Comparison of ENCODE assay signal across 14 cellular contexts in the genomic region with DNA sequence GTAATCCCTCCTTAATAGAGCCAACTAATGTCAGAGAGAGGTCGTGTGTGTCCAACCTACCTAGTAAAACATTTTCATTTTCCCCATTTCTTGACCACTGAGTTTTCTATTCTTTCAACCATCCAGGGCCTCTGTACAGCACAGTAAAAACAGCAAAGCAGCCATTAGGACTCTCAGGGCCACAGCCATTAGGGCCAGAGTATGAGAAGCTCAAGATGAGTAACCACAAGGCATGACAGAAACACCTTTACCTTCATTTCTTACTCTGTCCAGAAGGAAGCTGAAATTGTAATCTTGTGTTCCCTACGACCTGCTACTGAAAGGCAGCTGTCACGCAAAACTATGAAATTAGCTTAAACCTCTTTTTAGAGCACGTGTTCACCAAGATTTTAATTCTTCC. TPM values are rescaled to one million over a fixed set of nuclear protein-coding genes. Genes with fewer than 3 reads are reported as not detected.
DNase-seq lines count a peak whose midpoint lies in the region; ATAC-seq, FAIRE-seq and TF ChIP-seq lines count a peak whose summit lies in the region.
"Had no signal": no experiment of that assay in that cellular context is flagged by ENCODE, and none has a peak within 500 bp of the region (broad histone marks: within the 10 kb centered on the region; RNA-seq: fewer than 3 reads in every experiment).

No MANE protein-coding gene starts in this region.

- no peak overlapping the region for H3K4me3 ChIP-seq in CD8-positive, alpha-beta memory T cell (ENCODE audit: low read length)
- H3K4me3 ChIP-seq in HUES48 (ENCODE audit: low read depth, low read length), result peak overlapping the region; percentile 22; the same call in 1 of the 2 replicates
- peak overlapping the region; percentile 91 for H3K4me3 ChIP-seq in GM12878
- no peak overlapping the region for H3K4me3 ChIP-seq in SJCRH30

- H3K36me3 ChIP-seq in CD8-positive, alpha-beta memory T cell (ENCODE audit: insufficient read depth, low read length), result no peaks in the 10 kb centered on the region
- H3K36me3 ChIP-seq in HUES48 (ENCODE audit: control insufficient read depth, insufficient read depth, low read length), result peaks cover 10% of the 10 kb centered on the region; the same call in 1 of the 2 replicates
- peaks cover 2 to 7% of the 10 kb centered on the region in 2 experiments; a peak in 2 of 4 replicates for H3K36me3 ChIP-seq in GM12878 (ENCODE audit: control insufficient read depth in 2 of 2, insufficient read depth in 2 of 2, low read length in 1 of 2)
- H3K36me3 ChIP-seq in SJCRH30, result no peaks in the 10 kb centered on the region

- peaks cover 0 to 26% (median 5%) of the 10 kb centered on the region in 3 donors for H3K36me3 Mint-ChIP-seq in CD8-positive, alpha-beta memory T cell
- H3K36me3 Mint-ChIP-seq in nephron (ENCODE audit: low read depth), result peaks cover 31% of the 10 kb centered on the region

- TF ChIP-seq EP300 in GM12878 (IDR thresholded peaks at IDR 0.05; ENCODE audit: borderline replicate concordance in 1 of 2, control insufficient read depth in 1 of 2, low read depth in 2 of 2, low read length in 2 of 2), result no peak

- intact Hi-C loops in GM12878 (cut with micrococcal nuclease; ENCODE audit: unreplicated experiment), result loop anchor here (2.0 to 5.0 kb wide), 4 partner anchors 50 to 320 kb away; partner anchors contain the start of gene POP5

- peaks cover 46 to 55% (median 54%) of the 10 kb centered on the region in 3 donors for H3K4me1 Mint-ChIP-seq in CD8-positive, alpha-beta memory T cell
- peaks cover 21% of the 10 kb centered on the region for H3K4me1 Mint-ChIP-seq in nephron

- H4K20me1 ChIP-seq in GM12878 (ENCODE audit: control insufficient read depth, insufficient read depth), result no peaks in the 10 kb centered on the region

- peaks cover 65% of the 10 kb centered on the region for H3K79me2 ChIP-seq in GM12878 (ENCODE audit: control insufficient read depth, insufficient read depth, low read length)

- no peaks in the 10 kb centered on the region for H3K27me3 Mint-ChIP-seq in CD8-positive, alpha-beta memory T cell
- peaks cover 3% of the 10 kb centered on the region for H3K27me3 Mint-ChIP-seq in nephron (ENCODE audit: low read depth)

- peak overlapping the region; percentile 53 for H3K4me2 ChIP-seq in GM12878 (ENCODE audit: control insufficient read depth, insufficient read depth)

- SMC1A ChIA-PET in GM12878 (lab: Charles Lee; ENCODE audit: uncharacterized antibody, unreplicated experiment), result interaction anchor here (0.7 to 5.3 kb wide), 21 partner anchors 9 to 181 kb away, joined by 3 to 38 read pairs (median 4); no protein-coding TSS in a partner anchor

- no peak for TF ChIP-seq RAD21 in GM12878 (IDR thresholded peaks at IDR 0.05; ENCODE audit: insufficient read depth, low read depth, low read length)

- H3K9me3 ChIP-seq in CD8-positive, alpha-beta memory T cell (ENCODE audit: low read length), result no peaks in the 10 kb centered on the region
- H3K9me3 ChIP-seq in HUES48 (ENCODE audit: control insufficient read depth, insufficient read depth, low read length), result no peaks in the 10 kb centered on the region
- no peaks in the 10 kb centered on the region for H3K9me3 ChIP-seq in GM12878 (replicated peaks; ENCODE audit: control insufficient read depth, insufficient read depth, low read length)
- no peaks in the 10 kb centered on the region for H3K9me3 ChIP-seq in SJCRH30 (replicated peaks)

- no peak overlapping the region for H2AFZ ChIP-seq in GM12878 (ENCODE audit: control insufficient read depth, low read depth, low read length)

- DNase-seq in CD8-positive, alpha-beta memory T cell, result no peak
- DNase-seq in GM12878 (ENCODE audit: low read depth, low spot score) (no peak), SJCRH30 (no peak), HT-29 (ENCODE audit: low spot score) (no peak)
- DNase-seq: activated CD4-positive, alpha-beta T cell treated with anti-CD3 and anti-CD28 coated beads, Interleukin-2, amount 50 U/mL, for 4 hours; DMS153; Kasumi-1; NCI-H2171 treated with DMSO at 0.1 percent for 48 hours; SHP77; stimulated activated CD4-positive, alpha-beta T cell treated with anti-CD3 and anti-CD28 coated beads, Interleukin-2, amount 100 ng/mL, for 48 hours had no signal

- no peak for TF ChIP-seq CTCF in GM12878 (IDR thresholded peaks at IDR 0.05 in 2 of 3, conservative IDR thresholded peaks at IDR 0.05 in 1 of 3; ENCODE audit: control insufficient read depth in 2 of 3, extremely low read depth in 1 of 3, insufficient read depth in 1 of 3, low read depth in 3 of 3, low read length in 3 of 3)
- no peak for TF ChIP-seq CTCF in nephron (IDR thresholded peaks at IDR 0.05; ENCODE audit: unreplicated experiment in 3 of 3)

- H3K27me3 ChIP-seq in CD8-positive, alpha-beta memory T cell (ENCODE audit: insufficient read depth, low read length, poor library complexity, severe bottlenecking), result no peaks in the 10 kb centered on the region
- H3K27me3 ChIP-seq in HUES48 (ENCODE audit: control insufficient read depth, insufficient read depth, low read length) (no peaks in the 10 kb centered on the region), GM12878 (replicated peaks in 1 of 2; ENCODE audit: control insufficient read depth in 2 of 2, insufficient read depth in 2 of 2, low read length in 1 of 2) (no peaks in the 10 kb centered on the region), SJCRH30 (no peaks in the 10 kb centered on the region)

- RAD21 ChIA-PET in GM12878 (lab: Charles Lee; ENCODE audit: unreplicated experiment), result interaction anchor here (0.9 to 3.0 kb wide), 17 partner anchors 10 to 356 kb away, joined by 3 to 19 read pairs (median 4); partner anchors contain the start of genes MLEC and POP5

- H3K9ac ChIP-seq in HUES48 (ENCODE audit: low read depth, low read length) (no peak overlapping the region), GM12878 (ENCODE audit: control insufficient read depth, insufficient read depth, low read length) (peak overlapping the region; percentile 5; the same call in 1 of the 2 replicates)

- in situ Hi-C loops in GM12878 (cut with MboI), result no loop called here

- H3K9me3 Mint-ChIP-seq in CD8-positive, alpha-beta memory T cell, result no peaks in the 10 kb centered on the region
- no peaks in the 10 kb centered on the region for H3K9me3 Mint-ChIP-seq in nephron

- no TSS peak for BruUV-seq in GM12878 (replicated peaks; lab: Mats Ljungman, UMichigan)

- peak overlapping the region; percentile 26 to 100 (median 99) for H3K4me3 Mint-ChIP-seq in CD8-positive, alpha-beta memory T cell
- H3K4me3 Mint-ChIP-seq in nephron, result peak overlapping the region; percentile 99

- ATAC-seq in GM12878 (peak; percentile 60), HG03108 (IDR thresholded peaks at IDR 0.05; ENCODE audit: unreplicated experiment) (no peak), GM21723 (IDR thresholded peaks at IDR 0.05; ENCODE audit: unreplicated experiment) (no peak)

- no peak for TF ChIP-seq POLR2A in GM12878 (IDR thresholded peaks at IDR 0.05; ENCODE audit: low read depth, low read length)

- H3K27ac Mint-ChIP-seq in CD8-positive, alpha-beta memory T cell, result peak overlapping the region in 5 of 8 donors; percentile 24 to 99 (median 35)
- peak overlapping the region in 2 of 3 experiments; percentile 20 to 30 for H3K27ac Mint-ChIP-seq in nephron

- POLR2A ChIA-PET in CD8-positive, alpha-beta memory T cell (lab: Charles Lee), result interaction anchor here (0.5 to 0.6 kb wide), 2 partner anchors 32 to 349 kb away, joined by 3 to 4 read pairs; no protein-coding TSS in a partner anchor
- POLR2A ChIA-PET in GM12878 (lab: Charles Lee), result interaction anchor here (0.6 to 2.3 kb wide), 9 partner anchors 10 to 224 kb away, joined by 3 to 14 read pairs (median 4); no protein-coding TSS in a partner anchor

- 9% methylated on average over 4 of the region's 4 CpGs for WGBS in GM12878 (ENCODE audit: insufficient coverage, insufficient replicate concordance, low lambda C conversion rate, missing lambda C conversion rate)

- no peak overlapping the region for H3K27ac ChIP-seq in CD8-positive, alpha-beta memory T cell (ENCODE audit: low read depth, low read length)
- H3K27ac ChIP-seq in HUES48 (ENCODE audit: low read depth, low read length) (no peak overlapping the region), GM12878 (ENCODE audit: control insufficient read depth, insufficient read depth) (peak overlapping the region; percentile 45), SJCRH30 (no peak overlapping the region)

- CTCF ChIA-PET in CD8-positive, alpha-beta memory T cell (lab: Charles Lee), result no interaction called here
- CTCF ChIA-PET in GM12878 (lab: Yijun Ruan, JAX), result interaction anchor here (0.6 to 4.6 kb wide), 10 partner anchors 16 to 276 kb away, joined by 3 to 22 read pairs (median 6); no protein-coding TSS in a partner anchor

- peaks cover 19% of the 10 kb centered on the region for H3K4me1 ChIP-seq in CD8-positive, alpha-beta memory T cell (ENCODE audit: insufficient read depth, low read length)
- H3K4me1 ChIP-seq in HUES48 (ENCODE audit: control insufficient read depth, insufficient read depth, low read length) (0 out of 2 replicates have a peak, but pooled peaks cover 6% of the 10 kb centered on the region), GM12878 (ENCODE audit: control insufficient read depth, insufficient read depth, low read length) (0 out of 2 replicates have a peak, but pooled peaks cover 3% of the 10 kb centered on the region), SJCRH30 (no peaks in the 10 kb centered on the region; the same call in 1 of the 2 replicates)

- peak; percentile 99 for FAIRE-seq in GM12878 (lab: Jason Lieb, UNC)

RNA-seq across cellular contexts. Expression of gene SPPL3, which starts 2.3 kb away (rescaled TPM):
- total RNA-seq in CD8-positive, alpha-beta memory T cell, result 10 to 100 TPM; 34.9 to 35.6 TPM
- 33.1 TPM for polyA plus RNA-seq in CD8-positive, alpha-beta memory T cell
- 42.1 and 48.7 TPM in 2 replicates for total RNA-seq in GM12878 (2013; cell fraction: nucleolus; rRNA removed)
- total RNA-seq in GM12878 (2014; rRNA removed) (6.8 and 6.9 TPM in 2 replicates), GM12878 (2014; rRNA removed; fragmentation: Illumina TruSeq; extraction: Trizol) (8.3 and 10.1 TPM in 2 replicates), GM12878 (2021) (33.0 and 38.2 TPM in 2 replicates)
- polyA plus RNA-seq in GM12878 (2011; ENCODE audit: low read depth), result 7.3 TPM
- polyA plus RNA-seq in GM12878 (2011; rRNA removed) (20.3 and 20.4 TPM in 2 replicates), GM12878 (2014; fragmentation: Illumina TruSeq; extraction: Trizol) (45.5 and 48.7 TPM in 2 replicates), GM12878 (2014; fragmentation: Nextera tagmentation; extraction: Ambion mirVana) (1 to 10 TPM; 5.7 to 8.3 TPM), GM12878 (2014; rRNA removed) (11.7 and 15.2 TPM in 2 replicates), GM12878 (2016; fragmentation: Nextera tagmentation; extraction: Ambion mirVana) (10 to 100 TPM in 1 of 2 experiments, 1 to 10 TPM in 1; 4.3 to 18.3 TPM)
- 16.1 and 19.6 TPM in 2 replicates for polyA plus RNA-seq in GM12878 (2011; cell fraction: cytosol; rRNA removed)
- polyA plus RNA-seq in GM12878 (2011; cell fraction: nucleus; rRNA removed), result 17.6 and 23.0 TPM in 2 replicates
- polyA plus RNA-seq in GM12878 (2012), result 13.7 and 22.4 TPM in 2 replicates
- 39.9 and 55.2 TPM in 2 replicates for polyA minus RNA-seq in GM12878 (2011; rRNA and poly(A)+ RNA removed)
- polyA minus RNA-seq in GM12878 (2011; cell fraction: cytosol; rRNA and poly(A)+ RNA removed), result 19.5 and 23.7 TPM in 2 replicates
- polyA minus RNA-seq in GM12878 (2011; cell fraction: nucleus; rRNA and poly(A)+ RNA removed), result 13.8 and 20.2 TPM in 2 replicates
- 14.9 and 16.1 TPM in 2 replicates for total RNA-seq in SJCRH30 (2014; rRNA removed; shearing (Covaris generic))
- 7.9 and 8.6 TPM in 2 replicates for total RNA-seq in HT-29 (2014; rRNA removed; shearing (Covaris generic))

Comparison
In these comparisons a context has a peak if more than half of its experiments do, and no peak if none do; other contexts are left out.
1. H3K4me3 ChIP-seq: peak in HUES48 (single experiment) and GM12878 (single experiment); none in CD8-positive, alpha-beta memory T cell (single experiment) and SJCRH30 (single experiment).